20 cellular contexts compared by ENCODE assay signal in the genomic region with DNA sequence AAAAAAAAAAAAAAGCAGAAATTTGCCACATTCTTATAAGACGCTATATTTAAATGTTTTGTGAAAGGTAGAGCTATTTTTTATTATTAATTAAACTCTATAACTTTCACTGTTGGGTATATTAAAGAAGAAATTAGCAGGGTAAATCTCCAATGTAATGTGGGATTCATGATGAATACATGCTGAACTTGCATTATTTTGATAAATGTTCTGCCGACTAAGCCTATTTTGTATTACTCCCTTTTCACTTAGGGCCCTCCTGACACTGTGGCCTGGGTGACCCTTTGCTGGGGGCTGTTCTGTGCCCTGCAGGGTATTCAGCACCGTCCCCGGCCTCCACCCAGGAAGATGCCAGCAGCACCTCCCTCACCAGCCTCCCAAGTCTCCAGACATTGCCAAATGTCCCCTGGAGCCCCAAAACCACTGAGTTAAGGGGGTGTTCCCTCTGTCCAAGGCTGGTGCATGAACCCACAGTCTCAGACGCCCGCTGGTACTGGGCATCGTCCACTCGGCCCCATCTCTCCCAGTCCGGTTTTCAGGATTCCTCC. TPM values are rescaled to one million over a fixed set of nuclear protein-coding genes. Genes with fewer than 3 reads are reported as not detected.
A peak's percentile ranks its signal among the peaks of the same experiment; 100 is the strongest.
DNase-seq lines count a peak whose midpoint lies in the region; ATAC-seq, FAIRE-seq and TF ChIP-seq lines count a peak whose summit lies in the region.
"Had no signal": no experiment of that assay in that cellular context is flagged by ENCODE, and none has a peak within 500 bp of the region (broad histone marks: within the 10 kb centered on the region; RNA-seq: fewer than 3 reads in every experiment).

No MANE protein-coding gene starts in this region.

- ATAC-seq in pancreas (no peak), HG02852 (IDR thresholded peaks at IDR 0.05; ENCODE audit: unreplicated experiment) (no peak)

- H3K4me1 Mint-ChIP-seq in Calu3 (ENCODE audit: low read depth, unreplicated experiment) (peaks cover 33% of the 10 kb centered on the region), HFFc6 (ENCODE audit: low read depth) (no peaks in the 10 kb centered on the region)

- peak overlapping the region; percentile 90 for H3K27ac Mint-ChIP-seq in Calu3 (ENCODE audit: unreplicated experiment)
- no peak overlapping the region for H3K27ac Mint-ChIP-seq in HFFc6
- H3K27ac Mint-ChIP-seq: activated CD4-positive, alpha-beta T cell treated with anti-CD3 and anti-CD28 coated beads, Interleukin-2, amount 10 ng/mL, durations not matched to agents 7 days and 5 days; activated naive CD4-positive, alpha-beta T cell treated with anti-CD3 and anti-CD28 coated beads for 36 hours had no signal

- H3K36me3 ChIP-seq in pancreas: no peaks in the 10 kb centered on the region
- H3K36me3 ChIP-seq: thyroid gland had no signal

- TF ChIP-seq CTCF in Calu3 (IDR thresholded peaks at IDR 0.05; ENCODE audit: unreplicated experiment) (no peak), RWPE1 (conservative IDR thresholded peaks at IDR 0.05; ENCODE audit: low read depth) (no peak), pancreas (IDR thresholded peaks at IDR 0.05) (no peak), HFFc6 (IDR thresholded peaks at IDR 0.05) (no peak)

- H3K27me3 Mint-ChIP-seq in Calu3 (ENCODE audit: unreplicated experiment): no peaks in the 10 kb centered on the region
- H3K27me3 Mint-ChIP-seq in HFFc6 (ENCODE audit: insufficient read depth): peaks cover 1% of the 10 kb centered on the region

- H3K9me3 ChIP-seq in pancreas: no peaks in the 10 kb centered on the region
- H3K9me3 ChIP-seq: thyroid gland had no signal

- 80 to 84% methylated on average over 9 of the region's 9 CpGs for WGBS in pancreas, 2 donors

- no peak overlapping the region for H3K4me3 ChIP-seq in pancreas
- H3K4me3 ChIP-seq: thyroid gland had no signal

- H3K36me3 Mint-ChIP-seq in Calu3 (ENCODE audit: insufficient read depth, unreplicated experiment) (peaks cover 6% of the 10 kb centered on the region), HFFc6 (ENCODE audit: low read depth) (0 out of 2 replicates have a peak, but pooled peaks cover 4% of the 10 kb centered on the region)

- H3K9me3 Mint-ChIP-seq in Calu3 (ENCODE audit: low read depth, unreplicated experiment): no peaks in the 10 kb centered on the region
- H3K9me3 Mint-ChIP-seq in HFFc6: peaks cover 43% of the 10 kb centered on the region
- H3K9me3 Mint-ChIP-seq: activated CD4-positive, alpha-beta T cell treated with anti-CD3 and anti-CD28 coated beads, Interleukin-2, amount 10 ng/mL, durations not matched to agents 7 days and 5 days; activated naive CD4-positive, alpha-beta T cell treated with anti-CD3 and anti-CD28 coated beads for 36 hours; effector memory CD8-positive, alpha-beta T cell had no signal

- FAIRE-seq in pancreas (lab: Jason Lieb, UNC): no peak

- DNase-seq in Calu3 (no peak), RWPE1 (ENCODE audit: low spot score) (no peak), epithelial cell of prostate (ENCODE audit: low read depth, low spot score) (no peak), pancreas (no peak), HFFc6 (no peak), DMS 273 treated with DMSO at 0.1 percent for 48 hours (lab: John Stamatoyannopoulos, UW) (no peak), NCI-H128 (lab: John Stamatoyannopoulos, UW; ENCODE audit: unreplicated experiment) (no peak)
- DNase-seq: activated CD4-positive, alpha-beta T cell treated with anti-CD3 and anti-CD28 coated beads, Interleukin-2, amount 10 ng/mL, durations not matched to agents 7 days and 5 days; activated naive CD4-positive, alpha-beta T cell treated with anti-CD3 and anti-CD28 coated beads for 36 hours; aorta; cerebellar nuclear complex; effector memory CD8-positive, alpha-beta T cell; hippocampal formation; NCI-H524 treated with DMSO at 0.1 percent for 48 hours; retina; Right ventricle myocardium superior; stimulated activated CD4-positive, alpha-beta T cell treated with anti-CD3 and anti-CD28 coated beads, Interleukin-15, amount 100 ng/mL, for 24 hours; stimulated activated naive CD4-positive, alpha-beta T cell; thyroid gland had no signal

- H3K27ac ChIP-seq in RWPE1 (peak overlapping the region; percentile 64), epithelial cell of prostate (peak overlapping the region; percentile 64), pancreas (peak overlapping the region; percentile 22 to 75 (median 55))
- H3K27ac ChIP-seq: thyroid gland had no signal

- H3K4me1 ChIP-seq in pancreas: peaks cover 0 to 13% (median 0%) of the 10 kb centered on the region in 3 donors
- H3K4me1 ChIP-seq: thyroid gland had no signal

- no TSS peak for BruUV-seq in Calu3 (replicated peaks; lab: Mats Ljungman, UMichigan)

- intact Hi-C loops in Calu3 (cut with micrococcal nuclease; ENCODE audit: unreplicated experiment) (no loop called here), pancreas (cut with DNase I) (no loop called here)

- POLR2A ChIA-PET in RWPE1 (lab: Yijun Ruan, JAX; ENCODE audit: low non-redundant PET): no interaction called here

- CTCF ChIA-PET in Calu3 (lab: Charles Lee): interaction anchor here (0.7 to 1.0 kb wide), 3 partner anchors 12 to 260 kb away, joined by 3 to 4 read pairs (median 4); a partner anchor contains a TSS
- CTCF ChIA-PET in RWPE1 (lab: Yijun Ruan, JAX): no interaction called here

- no peaks in the 10 kb centered on the region for H3K27me3 ChIP-seq in pancreas
- H3K27me3 ChIP-seq: thyroid gland had no signal

- H3K4me3 Mint-ChIP-seq in Calu3 (ENCODE audit: low read depth, unreplicated experiment) (peak overlapping the region; percentile 41), HFFc6 (no peak overlapping the region)
- H3K4me3 Mint-ChIP-seq: activated CD4-positive, alpha-beta T cell treated with anti-CD3 and anti-CD28 coated beads, Interleukin-2, amount 10 ng/mL, durations not matched to agents 7 days and 5 days; activated naive CD4-positive, alpha-beta T cell treated with anti-CD3 and anti-CD28 coated beads for 36 hours; effector memory CD8-positive, alpha-beta T cell had no signal

RNA-seq across cellular contexts. Expression of a gene that starts 22.5 kb away (rescaled TPM):
- total RNA-seq in Calu3 (2022): 2.2 and 3.3 TPM in 2 replicates
- total RNA-seq in pancreas: 1 to 10 TPM in 5 of 6 donors, under 1 TPM in 1; 0.94 to 2.4 (median 1.8) TPM
- polyA plus RNA-seq in pancreas: 1 to 10 TPM; 2.3 to 5.0 TPM
- not detected for total RNA-seq in HFFc6 (2021; fragmentation: NEBNext Ultra II Directional; extraction: Animal tissue kit (Norgen Biotek cat#: 25700))
- total RNA-seq: activated CD4-positive, alpha-beta T cell treated with anti-CD3 and anti-CD28 coated beads, Interleukin-2, amount 10 ng/mL, durations not matched to agents 7 days and 5 days; Right ventricle myocardium superior had no signal

RNA-seq across cellular contexts. Expression of a gene that starts 40.1 kb away (rescaled TPM):
- total RNA-seq in Calu3 (2022) (24.9 and 30.9 TPM in 2 replicates), pancreas (10 to 100 TPM in 2 of 6 donors, 1 to 10 TPM in 4; 4.7 to 14.3 (median 6.9) TPM)
- 10 to 100 TPM in 1 of 2 donors, 1 to 10 TPM in 1; 8.4 to 14.1 TPM for polyA plus RNA-seq in pancreas
- total RNA-seq in HFFc6 (2021; fragmentation: NEBNext Ultra II Directional; extraction: Animal tissue kit (Norgen Biotek cat#: 25700)): not detected

Comparison
In these comparisons a context has a peak if more than half of its experiments do, and no peak if none do; other contexts are left out.
1. RNA of a gene that starts 40.1 kb away (total RNA-seq): 24.9 to 30.9 TPM in Calu3 and 4.7 to 14.3 TPM in pancreas; not detected in HFFc6; every median in the first group is over 4 times any median in the second.
2. Peak in every context shown above with its lines, with median percentiles within 50 percentile points of each other: H3K27ac ChIP-seq.